In genomic region chrX:117093319-117093718, GRCh38 we compare ENCODE assay signal across 19 cellular contexts.
A peak's percentile ranks its signal among the peaks of the same experiment; 100 is the strongest.
DNase-seq lines count a peak whose midpoint lies in the region; ATAC-seq, FAIRE-seq and TF ChIP-seq lines count a peak whose summit lies in the region.
"Had no signal": no experiment of that assay in that cellular context is flagged by ENCODE, and none has a peak within 500 bp of the region (broad histone marks: within the 10 kb centered on the region; RNA-seq: fewer than 3 reads in every experiment).

No MANE protein-coding gene starts in this region.

- TF ChIP-seq CTCF in H1 (IDR thresholded peaks at IDR 0.05; ENCODE audit: control extremely low read depth in 1 of 3, insufficient read depth in 1 of 3, low read depth in 1 of 3, low read length in 3 of 3) (no peak), pancreas (IDR thresholded peaks at IDR 0.05) (no peak)

- no peaks in the 10 kb centered on the region for H4K20me1 ChIP-seq in Karpas-422 (ENCODE audit: insufficient read depth, low read depth, low read length)
- H4K20me1 ChIP-seq in H1 (replicated peaks in 1 of 2; ENCODE audit: control insufficient read depth in 1 of 2, insufficient read depth in 2 of 2, low read length in 2 of 2), result no peaks in the 10 kb centered on the region

- H3K4me1 Mint-ChIP-seq in stimulated activated memory B cell treated with anti-CD40 and anti-IgM and Interleukin-4, amounts not matched to agents 10 μg/mL and 1 μg/mL and 100 μg/mL, for 72 hours, result no peaks in the 10 kb centered on the region
- H3K4me1 Mint-ChIP-seq: CD4-positive, alpha-beta memory T cell had no signal

- POLR2A ChIA-PET in H1 (lab: Charles Lee; ENCODE audit: partially characterized antibody), result no interaction called here

- no peaks in the 10 kb centered on the region for H3K36me3 Mint-ChIP-seq in stimulated activated memory B cell treated with anti-CD40 and anti-IgM and Interleukin-4, amounts not matched to agents 10 μg/mL and 1 μg/mL and 100 μg/mL, for 72 hours
- H3K36me3 Mint-ChIP-seq: CD4-positive, alpha-beta memory T cell had no signal

- H3K27ac ChIP-seq in Karpas-422 (ENCODE audit: low read length) (no peak overlapping the region), H1 (ENCODE audit: low read depth, low read length) (no peak overlapping the region), pancreas (no peak overlapping the region)

- no peaks in the 10 kb centered on the region for H3K79me1 ChIP-seq in H1 (ENCODE audit: low read depth, low read length)

- H3K27me3 ChIP-seq in Karpas-422 (ENCODE audit: low read length), result no peaks in the 10 kb centered on the region
- H3K27me3 ChIP-seq in H1 (replicated peaks in 1 of 4; ENCODE audit: control insufficient read depth in 3 of 4, extremely low read depth in 1 of 4, insufficient read depth in 3 of 4, low read length in 3 of 4), result no peaks in the 10 kb centered on the region
- no peaks in the 10 kb centered on the region for H3K27me3 ChIP-seq in pancreas

- H2BK15ac ChIP-seq in H1 (ENCODE audit: low read length), result no peak overlapping the region

- no peak overlapping the region for H4K91ac ChIP-seq in H1 (replicated peaks; ENCODE audit: insufficient read length, low read length)

- H3K9me3 ChIP-seq in Karpas-422 (ENCODE audit: low read length), result peaks cover 52% of the 10 kb centered on the region
- H3K9me3 ChIP-seq in H1 (ENCODE audit: insufficient read depth in 2 of 2, low read depth in 1 of 2, low read length in 1 of 2), result peaks cover 0 to 20% of the 10 kb centered on the region in 2 experiments; a peak in 1 of 4 replicates
- no peaks in the 10 kb centered on the region for H3K9me3 ChIP-seq in pancreas

- H4K8ac ChIP-seq in H1 (ENCODE audit: extremely low read depth, insufficient read depth, low read length), result no peak overlapping the region

- no peaks in the 10 kb centered on the region for H3K4me1 ChIP-seq in Karpas-422 (ENCODE audit: low read length)
- H3K4me1 ChIP-seq in H1 (replicated peaks in 1 of 4; ENCODE audit: control insufficient read depth in 3 of 4, insufficient read depth in 4 of 4, low read length in 3 of 4), result no peaks in the 10 kb centered on the region
- H3K4me1 ChIP-seq in pancreas, result no peaks in the 10 kb centered on the region

- peak; percentile 14 for FAIRE-seq in GM12892 (lab: Jason Lieb, UNC)
- FAIRE-seq in H1 (lab: Jason Lieb, UNC), result no peak
- peak; percentile 39 for FAIRE-seq in pancreas (lab: Jason Lieb, UNC)
- FAIRE-seq: GM18507, GM19239 had no signal

- H3K9me3 Mint-ChIP-seq in stimulated activated memory B cell treated with anti-CD40 and anti-IgM and Interleukin-4, amounts not matched to agents 10 μg/mL and 1 μg/mL and 100 μg/mL, for 72 hours, result no peaks in the 10 kb centered on the region

- no peak overlapping the region for H3K27ac Mint-ChIP-seq in stimulated activated memory B cell treated with anti-CD40 and anti-IgM and Interleukin-4, amounts not matched to agents 10 μg/mL and 1 μg/mL and 100 μg/mL, for 72 hours
- H3K27ac Mint-ChIP-seq: CD4-positive, alpha-beta memory T cell had no signal

- no peak overlapping the region for H2BK20ac ChIP-seq in H1 (ENCODE audit: low read length)

- no peak for ATAC-seq in pancreas
- no peak for ATAC-seq in stimulated activated memory B cell treated with anti-CD40 and anti-IgM and Interleukin-4, amounts not matched to agents 10 μg/mL and 1 μg/mL and 100 μg/mL, for 72 hours
- no peak for ATAC-seq in SK-N-SH treated with all-trans-retinoic acid at 6 μM for 48 hours

- H4K5ac ChIP-seq in H1 (ENCODE audit: insufficient read length, low read depth, low read length), result no peak overlapping the region

- H3K4ac ChIP-seq in H1 (replicated peaks; ENCODE audit: insufficient read length, low read depth, low read length), result no peak overlapping the region

- no peak overlapping the region for H3K4me3 Mint-ChIP-seq in stimulated activated memory B cell treated with anti-CD40 and anti-IgM and Interleukin-4, amounts not matched to agents 10 μg/mL and 1 μg/mL and 100 μg/mL, for 72 hours
- H3K4me3 Mint-ChIP-seq: CD4-positive, alpha-beta memory T cell had no signal

- TF ChIP-seq RAD21 in H1 (IDR thresholded peaks at IDR 0.05 in 1 of 2, conservative IDR thresholded peaks at IDR 0.05 in 1 of 2; ENCODE audit: low read depth in 2 of 2, low read length in 2 of 2), result no peak

- no peak overlapping the region for H2BK120ac ChIP-seq in H1 (replicated peaks; ENCODE audit: low read depth, low read length)

- H3K9ac ChIP-seq in Karpas-422 (ENCODE audit: low read length) (no peak overlapping the region), H1 (replicated peaks in 1 of 4; ENCODE audit: extremely low read depth in 1 of 4, low read depth in 3 of 4, low read length in 3 of 4) (no peak overlapping the region)

- H3K4me2 ChIP-seq in Karpas-422 (ENCODE audit: low read depth, low read length, poor library complexity, severe bottlenecking) (no peak overlapping the region), H1 (ENCODE audit: insufficient read depth in 1 of 2, low read depth in 2 of 2, low read length in 2 of 2) (no peak overlapping the region)

- H3K27me3 Mint-ChIP-seq in stimulated activated memory B cell treated with anti-CD40 and anti-IgM and Interleukin-4, amounts not matched to agents 10 μg/mL and 1 μg/mL and 100 μg/mL, for 72 hours, result no peaks in the 10 kb centered on the region
- H3K27me3 Mint-ChIP-seq: CD4-positive, alpha-beta memory T cell had no signal

- TF ChIP-seq EP300 in H1 (IDR thresholded peaks at IDR 0.05; ENCODE audit: borderline replicate concordance in 1 of 2, low read depth in 2 of 2, low read length in 2 of 2), result no peak

- TF ChIP-seq POLR2A in GM12892 (IDR thresholded peaks at IDR 0.05; ENCODE audit: low read depth, low read length) (no peak), H1 (IDR thresholded peaks at IDR 0.05; ENCODE audit: control extremely low read depth in 1 of 2, low read depth in 2 of 2, low read length in 2 of 2) (no peak)

- H3K79me2 ChIP-seq in Karpas-422 (ENCODE audit: low read length), result no peaks in the 10 kb centered on the region
- no peaks in the 10 kb centered on the region for H3K79me2 ChIP-seq in H1 (ENCODE audit: control insufficient read depth in 1 of 2, insufficient read depth in 2 of 2, low read length in 2 of 2)

- H2BK5ac ChIP-seq in H1 (ENCODE audit: low read depth, low read length), result no peak overlapping the region

- 67% methylated on average over 1 of the region's 1 CpG; no CpG with 5 or more reads in 1 of the 2 experiments for WGBS in H1 (ENCODE audit: extremely low coverage in 1 of 2, insufficient coverage in 1 of 2, insufficient read length in 1 of 2, insufficient replicate concordance in 2 of 2, low coverage in 1 of 2, low lambda C conversion rate in 2 of 2, missing lambda C conversion rate in 1 of 2), 2 experiments
- WGBS in pancreas, 2 donors, result 69 to 89% methylated on average over 1 of the region's 1 CpG

- no peak overlapping the region for H2AFZ ChIP-seq in Karpas-422 (ENCODE audit: low read length)
- no peak overlapping the region for H2AFZ ChIP-seq in H1 (ENCODE audit: low read length)

- CTCF ChIA-PET in H1 (lab: Charles Lee; ENCODE audit: partially characterized antibody), result interaction anchor here (1.1 kb wide), 1 partner anchor 429 kb away, joined by 3 read pairs; no protein-coding TSS in a partner anchor

- H2BK12ac ChIP-seq in H1 (ENCODE audit: low read depth, low read length), result no peak overlapping the region

- no peak overlapping the region for H3K14ac ChIP-seq in H1 (ENCODE audit: insufficient read length)

- H3K36me3 ChIP-seq in Karpas-422 (ENCODE audit: insufficient read depth, low read length) (no peaks in the 10 kb centered on the region), H1 (ENCODE audit: control insufficient read depth in 2 of 4, insufficient read depth in 4 of 4, low read length in 3 of 4) (no peaks in the 10 kb centered on the region), pancreas (no peaks in the 10 kb centered on the region)

- no peak overlapping the region for H3K18ac ChIP-seq in H1 (ENCODE audit: extremely low read depth, low read length)

- no peak for DNase-seq in GM12892 (ENCODE audit: insufficient read length)
- DNase-seq in Karpas-422, result no peak
- no peak for DNase-seq in H1 (ENCODE audit: low read depth in 1 of 2, low spot score in 2 of 2)
- DNase-seq in pancreas, result no peak
- DNase-seq in GM19238 (ENCODE audit: insufficient read length, low spot score), result no peak
- DNase-seq: C1 segment of cervical spinal cord; Calu3; CD4-positive, alpha-beta memory T cell; COR-L47; DMS53; DMS79 treated with DMSO at 0.1 percent for 48 hours; GF-D8; GOT3; H7; HCEC 1CT had no signal

- no peaks in the 10 kb centered on the region for H3K9me2 ChIP-seq in Karpas-422 (replicated peaks; ENCODE audit: insufficient read depth, low read length)

- intact Hi-C loops in pancreas (cut with DNase I), result no loop called here

- H3K4me3 ChIP-seq in Karpas-422 (ENCODE audit: low read length) (peak overlapping the region; percentile 10; the same call in 1 of the 2 replicates), H1 (ENCODE audit: extremely low read depth in 1 of 4, insufficient read depth in 2 of 4, low read depth in 3 of 4, low read length in 4 of 4) (no peak overlapping the region), pancreas (no peak overlapping the region)

- H3K56ac ChIP-seq in H1 (replicated peaks; ENCODE audit: insufficient read length, low read depth, low read length), result no peak overlapping the region

- H2AK5ac ChIP-seq in H1 (ENCODE audit: low read depth, low read length), result no peak overlapping the region

- no peaks in the 10 kb centered on the region for H3K23me2 ChIP-seq in H1 (ENCODE audit: low read depth, low read length)

- H3K23ac ChIP-seq in H1 (ENCODE audit: insufficient read length), result no peak overlapping the region

TF ChIP-seq in H1, 55 proteins besides CTCF, POLR2A, EP300 and RAD21:
- TF ChIP-seq FOSL1 (IDR thresholded peaks at IDR 0.05; ENCODE audit: insufficient read depth, low read depth, low read length) (no peak), BRCA1 (IDR thresholded peaks at IDR 0.05; ENCODE audit: low read depth, low read length) (peak; percentile 76)

TF ChIP-seq in SK-N-SH treated with all-trans-retinoic acid at 6 μM for 48 hours, 23 proteins besides CTCF, POLR2A, EP300 and RAD21 (continues in another document):
- no peak for TF ChIP-seq OSR1 (CRISPR knock-in tag; IDR thresholded peaks at IDR 0.05)
- TF ChIP-seq SNAI2 (CRISPR knock-in tag; IDR thresholded peaks at IDR 0.05), result no peak
- no peak for TF ChIP-seq ARNTL (CRISPR knock-in tag; IDR thresholded peaks at IDR 0.05; ENCODE audit: borderline replicate concordance, low read depth)
- no peak for TF ChIP-seq BACH2 (CRISPR knock-in tag; IDR thresholded peaks at IDR 0.05; ENCODE audit: borderline replicate concordance)
- no peak for TF ChIP-seq ISL1 (CRISPR knock-in tag; IDR thresholded peaks at IDR 0.05)
- TF ChIP-seq RARB (CRISPR knock-in tag; IDR thresholded peaks at IDR 0.05), result no peak
- no peak for TF ChIP-seq ZNF70 (CRISPR knock-in tag; IDR thresholded peaks at IDR 0.05)
- no peak for TF ChIP-seq PPARA (CRISPR knock-in tag; IDR thresholded peaks at IDR 0.05; ENCODE audit: borderline replicate concordance)
- TF ChIP-seq ESRRG (CRISPR knock-in tag; IDR thresholded peaks at IDR 0.05), result no peak
- no peak for TF ChIP-seq ZFP3 (CRISPR knock-in tag; IDR thresholded peaks at IDR 0.05)
